In the genomic region with DNA sequence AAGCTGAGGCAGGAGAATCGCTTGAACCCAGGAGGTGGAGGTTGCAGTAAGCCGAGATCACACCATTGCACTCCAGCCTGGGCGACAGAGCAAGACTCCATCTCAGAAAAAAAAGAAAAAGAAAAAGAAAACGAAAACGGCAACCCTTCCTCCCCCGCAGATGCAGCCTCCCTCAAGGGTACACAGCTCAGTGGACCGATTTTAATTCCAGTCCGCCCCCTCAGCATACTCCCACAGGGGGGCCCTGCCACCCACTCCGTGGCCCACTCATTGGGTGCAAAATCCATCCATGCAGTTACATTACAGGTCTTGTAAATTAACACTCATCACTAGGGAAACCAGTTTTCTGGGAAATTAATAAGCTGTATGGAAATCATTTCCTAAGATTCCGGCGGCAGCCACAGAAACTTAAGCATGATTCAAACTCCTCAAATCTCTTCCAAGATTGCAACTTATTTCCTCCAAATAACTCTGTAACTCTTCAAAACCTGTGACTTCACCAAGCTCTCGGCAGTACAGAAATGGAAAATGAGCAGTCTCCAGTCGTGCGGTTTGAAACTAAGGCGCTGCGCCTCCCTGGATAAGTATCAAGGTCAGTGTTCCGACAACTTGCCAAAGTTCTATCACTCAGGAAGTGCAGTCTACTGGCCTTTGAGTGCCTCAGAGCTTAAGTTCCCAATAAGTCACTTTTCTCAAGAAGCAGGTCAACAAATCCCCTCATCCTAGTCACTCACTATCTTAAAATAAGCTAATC, we compare ENCODE assay signal across 1 cellular context.
TF ChIP-seq lines count a peak whose summit lies in the region.

No MANE protein-coding gene starts in this region.

TF ChIP-seq in K562, 482 proteins besides CTCF, POLR2A, EP300 and RAD21:
- no peak for TF ChIP-seq EP400 (IDR thresholded peaks at IDR 0.05)
- TF ChIP-seq EGR1 (conservative IDR thresholded peaks at IDR 0.05), result peak; percentile 56
- no peak for TF ChIP-seq CBFA2T2 (conservative IDR thresholded peaks at IDR 0.05)
- TF ChIP-seq SIX5 (IDR thresholded peaks at IDR 0.05; ENCODE audit: borderline replicate concordance in 1 of 2, insufficient read depth in 1 of 2, low read depth in 1 of 2, low read length in 2 of 2), result no peak
- TF ChIP-seq ZNF764 (CRISPR knock-in tag; IDR thresholded peaks at IDR 0.05; ENCODE audit: low read depth), result no peak
- TF ChIP-seq IFI16 (CRISPR knock-in tag; IDR thresholded peaks at IDR 0.05), result no peak
- TF ChIP-seq KDM1A (IDR thresholded peaks at IDR 0.05), result no peak
- no peak for TF ChIP-seq TCF3 (CRISPR knock-in tag; IDR thresholded peaks at IDR 0.05)
- peak in 1 of 2 experiments; percentile 74; a peak in 1 of 4 replicates for TF ChIP-seq SRF (CRISPR knock-in tag; IDR thresholded peaks at IDR 0.05)
- TF ChIP-seq, protein P1, sequence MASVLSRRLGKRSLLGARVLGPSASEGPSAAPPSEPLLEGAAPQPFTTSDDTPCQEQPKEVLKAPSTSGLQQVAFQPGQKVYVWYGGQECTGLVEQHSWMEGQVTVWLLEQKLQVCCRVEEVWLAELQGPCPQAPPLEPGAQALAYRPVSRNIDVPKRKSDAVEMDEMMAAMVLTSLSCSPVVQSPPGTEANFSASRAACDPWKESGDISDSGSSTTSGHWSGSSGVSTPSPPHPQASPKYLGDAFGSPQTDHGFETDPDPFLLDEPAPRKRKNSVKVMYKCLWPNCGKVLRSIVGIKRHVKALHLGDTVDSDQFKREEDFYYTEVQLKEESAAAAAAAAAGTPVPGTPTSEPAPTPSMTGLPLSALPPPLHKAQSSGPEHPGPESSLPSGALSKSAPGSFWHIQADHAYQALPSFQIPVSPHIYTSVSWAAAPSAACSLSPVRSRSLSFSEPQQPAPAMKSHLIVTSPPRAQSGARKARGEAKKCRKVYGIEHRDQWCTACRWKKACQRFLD (CRISPR knock-in tag; IDR thresholded peaks at IDR 0.05), result no peak
- TF ChIP-seq TEAD1 (CRISPR knock-in tag; IDR thresholded peaks at IDR 0.05), result no peak
- no peak for TF ChIP-seq STAT5A (IDR thresholded peaks at IDR 0.05; ENCODE audit: borderline replicate concordance, low read length)
- TF ChIP-seq ZNF124 (CRISPR knock-in tag; IDR thresholded peaks at IDR 0.05), result no peak
- TF ChIP-seq, protein P2, sequence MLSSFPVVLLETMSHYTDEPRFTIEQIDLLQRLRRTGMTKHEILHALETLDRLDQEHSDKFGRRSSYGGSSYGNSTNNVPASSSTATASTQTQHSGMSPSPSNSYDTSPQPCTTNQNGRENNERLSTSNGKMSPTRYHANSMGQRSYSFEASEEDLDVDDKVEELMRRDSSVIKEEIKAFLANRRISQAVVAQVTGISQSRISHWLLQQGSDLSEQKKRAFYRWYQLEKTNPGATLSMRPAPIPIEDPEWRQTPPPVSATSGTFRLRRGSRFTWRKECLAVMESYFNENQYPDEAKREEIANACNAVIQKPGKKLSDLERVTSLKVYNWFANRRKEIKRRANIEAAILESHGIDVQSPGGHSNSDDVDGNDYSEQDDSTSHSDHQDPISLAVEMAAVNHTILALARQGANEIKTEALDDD (IDR thresholded peaks at IDR 0.05), result peak; percentile 44
- TF ChIP-seq, protein P3, sequence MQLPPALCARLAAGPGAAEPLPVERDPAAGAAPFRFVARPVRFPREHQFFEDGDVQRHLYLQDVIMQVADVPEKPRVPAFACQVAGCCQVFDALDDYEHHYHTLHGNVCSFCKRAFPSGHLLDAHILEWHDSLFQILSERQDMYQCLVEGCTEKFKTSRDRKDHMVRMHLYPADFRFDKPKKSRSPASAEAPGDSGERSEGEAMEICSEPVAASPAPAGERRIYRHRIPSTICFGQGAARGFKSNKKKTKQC (CRISPR knock-in tag; IDR thresholded peaks at IDR 0.05), result no peak
